21 cellular contexts compared by ENCODE assay signal in genomic region chr5:142897328-142897727, GRCh38.
DNase-seq lines count a peak whose midpoint lies in the region; ATAC-seq, FAIRE-seq and TF ChIP-seq lines count a peak whose summit lies in the region.
"Had no signal": no experiment of that assay in that cellular context is flagged by ENCODE, and none has a peak within 500 bp of the region (broad histone marks: within the 10 kb centered on the region; RNA-seq: fewer than 3 reads in every experiment).

No MANE protein-coding gene starts in this region.

- CTCF ChIA-PET in WTC11 (lab: Charles Lee), result interaction anchor here (0.9 to 2.3 kb wide), 8 partner anchors 9 to 242 kb away, joined by 3 to 17 read pairs (median 4); no protein-coding TSS in a partner anchor
- CTCF ChIA-PET in H1 (lab: Charles Lee; ENCODE audit: partially characterized antibody), result interaction anchor here (0.9 to 8.5 kb wide), 13 partner anchors 9 to 927 kb away, joined by 3 to 76 read pairs (median 8); no protein-coding TSS in a partner anchor

- H3K4me2 ChIP-seq in H1 (ENCODE audit: insufficient read depth in 1 of 2, low read depth in 2 of 2, low read length in 2 of 2) (no peak overlapping the region), mesendoderm (ENCODE audit: low read length) (no peak overlapping the region)

- H3K27me3 Mint-ChIP-seq in WTC11 (ENCODE audit: low read depth), result no peaks in the 10 kb centered on the region
- H3K27me3 Mint-ChIP-seq: CD4-positive, CD25-positive, alpha-beta regulatory T cell; CD8-positive, alpha-beta memory T cell; IgD-negative memory B cell had no signal

- H3K27me3 ChIP-seq in HUES48 (ENCODE audit: control insufficient read depth, insufficient read depth, low read length) (no peaks in the 10 kb centered on the region), H1 (replicated peaks in 1 of 4; ENCODE audit: control insufficient read depth in 3 of 4, extremely low read depth in 1 of 4, insufficient read depth in 3 of 4, low read length in 3 of 4) (no peaks in the 10 kb centered on the region), mesendoderm (ENCODE audit: insufficient read depth, low read length, poor library complexity) (no peaks in the 10 kb centered on the region)
- H3K27me3 ChIP-seq: BE2C had no signal

- no peak for TF ChIP-seq CTCF in WTC11 (IDR thresholded peaks at IDR 0.05)
- no peak for TF ChIP-seq CTCF in H1 (IDR thresholded peaks at IDR 0.05; ENCODE audit: control extremely low read depth in 1 of 3, insufficient read depth in 1 of 3, low read depth in 1 of 3, low read length in 3 of 3)

- no peaks in the 10 kb centered on the region for H4K20me1 ChIP-seq in H1 (replicated peaks in 1 of 2; ENCODE audit: control insufficient read depth in 1 of 2, insufficient read depth in 2 of 2, low read length in 2 of 2)

- peak overlapping the region; percentile 87 for H3K27ac Mint-ChIP-seq in WTC11
- H3K27ac Mint-ChIP-seq: HFFc6, IgD-negative memory B cell had no signal

- H3K9ac ChIP-seq in HUES48 (ENCODE audit: low read depth, low read length) (no peak overlapping the region), H1 (replicated peaks in 1 of 4; ENCODE audit: extremely low read depth in 1 of 4, low read depth in 3 of 4, low read length in 3 of 4) (peak overlapping the region in 2 of 4 experiments; percentile 48 to 59; a peak in 4 of 7 replicates), mesendoderm (ENCODE audit: low read length) (peak overlapping the region; percentile 4)

- peaks cover 11% of the 10 kb centered on the region; the same call in 1 of the 2 replicates for H3K36me3 ChIP-seq in HUES48 (ENCODE audit: control insufficient read depth, insufficient read depth, low read length)
- peaks cover 0 to 3% (median 2%) of the 10 kb centered on the region in 4 experiments; a peak in 2 of 8 replicates for H3K36me3 ChIP-seq in H1 (ENCODE audit: control insufficient read depth in 2 of 4, insufficient read depth in 4 of 4, low read length in 3 of 4)
- H3K36me3 ChIP-seq in mesendoderm (ENCODE audit: control insufficient read depth, insufficient read depth, low read length), result no peaks in the 10 kb centered on the region
- H3K36me3 ChIP-seq: BE2C had no signal

- peak overlapping the region; percentile 96; the same call in 1 of the 2 replicates for H2AK5ac ChIP-seq in H1 (ENCODE audit: low read depth, low read length)
- H2AK5ac ChIP-seq in mesendoderm (ENCODE audit: low read length), result peak overlapping the region; percentile 38

- H2AFZ ChIP-seq in H1 (ENCODE audit: low read length), result no peak overlapping the region

- H3K9me3 ChIP-seq in HUES48 (ENCODE audit: control insufficient read depth, insufficient read depth, low read length), result no peaks in the 10 kb centered on the region
- H3K9me3 ChIP-seq in H1 (ENCODE audit: insufficient read depth in 2 of 2, low read depth in 1 of 2, low read length in 1 of 2), result no peaks in the 10 kb centered on the region
- H3K9me3 ChIP-seq: BE2C had no signal

- H3K79me2 ChIP-seq in H1 (ENCODE audit: control insufficient read depth in 1 of 2, insufficient read depth in 2 of 2, low read length in 2 of 2) (no peaks in the 10 kb centered on the region), mesendoderm (ENCODE audit: control insufficient read depth, insufficient read depth, low read length) (no peaks in the 10 kb centered on the region)

- FAIRE-seq in H1 (lab: Jason Lieb, UNC), result no peak
- FAIRE-seq: G401.6, GM12891 had no signal

- no peak for ATAC-seq in WTC11
- ATAC-seq in GM21360 (IDR thresholded peaks at IDR 0.05; ENCODE audit: unreplicated experiment), result no peak
- ATAC-seq: HCT116 had no signal

- peaks cover 8% of the 10 kb centered on the region for H3K36me3 Mint-ChIP-seq in WTC11

- H3K4ac ChIP-seq in H1 (replicated peaks; ENCODE audit: insufficient read length, low read depth, low read length) (peak overlapping the region; percentile 40), mesendoderm (ENCODE audit: low read depth, low read length) (peak overlapping the region; percentile 75)

- 87% methylated on average over 4 of the region's 4 CpGs; no CpG with 5 or more reads in 1 of the 2 experiments for WGBS in H1 (ENCODE audit: extremely low coverage in 1 of 2, insufficient coverage in 1 of 2, insufficient read length in 1 of 2, insufficient replicate concordance in 2 of 2, low coverage in 1 of 2, low lambda C conversion rate in 2 of 2, missing lambda C conversion rate in 1 of 2), 2 experiments
- WGBS in mesendoderm (ENCODE audit: extremely low coverage, insufficient coverage, low lambda C conversion rate), result no CpG with 5 or more reads among the region's 4 CpGs

- POLR2A ChIA-PET in WTC11 (lab: Charles Lee) (no interaction called here), H1 (lab: Charles Lee; ENCODE audit: partially characterized antibody) (interaction anchor here (1.3 kb wide), 1 partner anchor 17 kb away, joined by 5 read pairs; no protein-coding TSS in a partner anchor)

- no peak for TF ChIP-seq POLR2A in H1 (IDR thresholded peaks at IDR 0.05; ENCODE audit: control extremely low read depth in 1 of 2, low read depth in 2 of 2, low read length in 2 of 2)

- H4K8ac ChIP-seq in H1 (ENCODE audit: extremely low read depth, insufficient read depth, low read length), result no peak overlapping the region
- H4K8ac ChIP-seq in mesendoderm (ENCODE audit: low read depth, low read length), result no peak overlapping the region

- H2BK120ac ChIP-seq in H1 (replicated peaks; ENCODE audit: low read depth, low read length), result peak overlapping the region; percentile 81
- peak overlapping the region; percentile 94 for H2BK120ac ChIP-seq in mesendoderm (ENCODE audit: low read depth, low read length)

- DNase-seq in WTC11 (ENCODE audit: low spot score), result no peak
- DNase-seq in H1 (ENCODE audit: low read depth in 1 of 2, low spot score in 2 of 2), result no peak
- DNase-seq in mesendoderm, result no peak
- no peak for DNase-seq in anterior cingulate cortex (lab: John Stamatoyannopoulos, UW)
- DNase-seq in middle frontal gyrus (ENCODE audit: extremely low spot score, low spot score), result no peak
- DNase-seq in AG08395 (ENCODE audit: low spot score), result no peak
- DNase-seq: BE2C; C1 segment of cervical spinal cord; CD4-positive, CD25-positive, alpha-beta regulatory T cell; CD8-positive, alpha-beta memory T cell; COR-L47; DMS 273 treated with DMSO at 0.1 percent for 48 hours; HFFc6; Kasumi-1; KBM-7 had no signal

- H3K23me2 ChIP-seq in H1 (ENCODE audit: low read depth, low read length), result no peaks in the 10 kb centered on the region

- TF ChIP-seq RAD21 in H1 (IDR thresholded peaks at IDR 0.05 in 1 of 2, conservative IDR thresholded peaks at IDR 0.05 in 1 of 2; ENCODE audit: low read depth in 2 of 2, low read length in 2 of 2), result no peak

- H3K56ac ChIP-seq in H1 (replicated peaks; ENCODE audit: insufficient read length, low read depth, low read length) (peak overlapping the region; percentile 78), mesendoderm (ENCODE audit: low read length) (peak overlapping the region; percentile 47)

- no peak overlapping the region for H2BK20ac ChIP-seq in H1 (ENCODE audit: low read length)

- no peak overlapping the region for H3K18ac ChIP-seq in H1 (ENCODE audit: extremely low read depth, low read length)
- peak overlapping the region; percentile 70 for H3K18ac ChIP-seq in mesendoderm (ENCODE audit: low read length)

- peaks cover 70% of the 10 kb centered on the region for H3K4me1 Mint-ChIP-seq in WTC11
- H3K4me1 Mint-ChIP-seq: IgD-negative memory B cell had no signal

- H3K4me1 ChIP-seq in HUES48 (ENCODE audit: control insufficient read depth, insufficient read depth, low read length) (peaks cover 54% of the 10 kb centered on the region), H1 (replicated peaks in 1 of 4; ENCODE audit: control insufficient read depth in 3 of 4, insufficient read depth in 4 of 4, low read length in 3 of 4) (peaks cover 6 to 16% (median 14%) of the 10 kb centered on the region in 4 experiments), mesendoderm (ENCODE audit: control insufficient read depth, low read depth, low read length) (peaks cover 23% of the 10 kb centered on the region)

- H3K14ac ChIP-seq in H1 (ENCODE audit: insufficient read length), result no peak overlapping the region

- no peak overlapping the region for H3K4me3 Mint-ChIP-seq in WTC11
- H3K4me3 Mint-ChIP-seq: CD4-positive, CD25-positive, alpha-beta regulatory T cell; CD8-positive, alpha-beta memory T cell; HFFc6; IgD-negative memory B cell had no signal

- H3K27ac ChIP-seq in HUES48 (ENCODE audit: low read depth, low read length), result peak overlapping the region; percentile 99
- H3K27ac ChIP-seq in H1 (ENCODE audit: low read depth, low read length), result peak overlapping the region; percentile 73; the same call in 1 of the 2 replicates
- H3K27ac ChIP-seq in mesendoderm (ENCODE audit: low read depth, low read length), result no peak overlapping the region

- H3K23ac ChIP-seq in H1 (ENCODE audit: insufficient read length) (no peak overlapping the region), mesendoderm (ENCODE audit: low read length) (no peak overlapping the region)

- H3K79me1 ChIP-seq in H1 (ENCODE audit: low read depth, low read length) (no peaks in the 10 kb centered on the region), mesendoderm (ENCODE audit: low read length) (no peaks in the 10 kb centered on the region)

- peak overlapping the region; percentile 90 for H4K91ac ChIP-seq in H1 (replicated peaks; ENCODE audit: insufficient read length, low read length)

- no peak overlapping the region for H2BK15ac ChIP-seq in H1 (ENCODE audit: low read length)
- peak overlapping the region; percentile 15 for H2BK15ac ChIP-seq in mesendoderm (replicated peaks; ENCODE audit: low read depth)

- H3K4me3 ChIP-seq in HUES48 (ENCODE audit: low read depth, low read length) (no peak overlapping the region), H1 (ENCODE audit: extremely low read depth in 1 of 4, insufficient read depth in 2 of 4, low read depth in 3 of 4, low read length in 4 of 4) (no peak overlapping the region), mesendoderm (ENCODE audit: low read length) (no peak overlapping the region)

- no peak for TF ChIP-seq EP300 in H1 (IDR thresholded peaks at IDR 0.05; ENCODE audit: borderline replicate concordance in 1 of 2, low read depth in 2 of 2, low read length in 2 of 2)

- H2BK5ac ChIP-seq in H1 (ENCODE audit: low read depth, low read length) (0 out of 2 replicates have a peak overlapping the region, but pooled peaks have one; percentile 82), mesendoderm (ENCODE audit: low read length) (peak overlapping the region; percentile 29)

- H2BK12ac ChIP-seq in H1 (ENCODE audit: low read depth, low read length), result peak overlapping the region; percentile 92; the same call in 1 of the 2 replicates

- no peak overlapping the region for H4K5ac ChIP-seq in H1 (ENCODE audit: insufficient read length, low read depth, low read length)
- peak overlapping the region; percentile 21 for H4K5ac ChIP-seq in mesendoderm (ENCODE audit: low read length)

- H3K9me3 Mint-ChIP-seq in WTC11, result no peaks in the 10 kb centered on the region
- H3K9me3 Mint-ChIP-seq: CD4-positive, CD25-positive, alpha-beta regulatory T cell; CD8-positive, alpha-beta memory T cell; HFFc6; IgD-negative memory B cell had no signal

TF ChIP-seq in WTC11, 78 proteins besides CTCF, POLR2A, EP300 and RAD21 (continues in another document):
- no peak for TF ChIP-seq HMGA2 (CRISPR knock-in tag; IDR thresholded peaks at IDR 0.05)

TF ChIP-seq in H1, 55 proteins besides CTCF, POLR2A, EP300 and RAD21 (continues in another document):
- TF ChIP-seq ASH2L (IDR thresholded peaks at IDR 0.05; ENCODE audit: low read length) (no peak), YY1 (IDR thresholded peaks at IDR 0.05; ENCODE audit: low read depth, low read length) (no peak), SRF (IDR thresholded peaks at IDR 0.05; ENCODE audit: low read depth, low read length) (no peak)
